ENCODE assay signal across 24 cellular contexts in genomic region chr14:92751819-92752218, GRCh38. TPM values are rescaled to one million over a fixed set of nuclear protein-coding genes. Genes with fewer than 3 reads are reported as not detected.
DNase-seq lines count a peak whose midpoint lies in the region; ATAC-seq and TF ChIP-seq lines count a peak whose summit lies in the region.
"Had no signal": no experiment of that assay in that cellular context is flagged by ENCODE, and none has a peak within 500 bp of the region (broad histone marks: within the 10 kb centered on the region; RNA-seq: fewer than 3 reads in every experiment).

No MANE protein-coding gene starts in this region.

- no peaks in the 10 kb centered on the region for H3K27me3 ChIP-seq in cardiac muscle cell
- no peaks in the 10 kb centered on the region for H3K27me3 ChIP-seq in mesendoderm (ENCODE audit: insufficient read depth, low read length, poor library complexity)

- peaks cover 3% of the 10 kb centered on the region for H3K79me2 ChIP-seq in mesendoderm (ENCODE audit: control insufficient read depth, insufficient read depth, low read length)

- H3K36me3 ChIP-seq in cardiac muscle cell (no peaks in the 10 kb centered on the region), mesendoderm (ENCODE audit: control insufficient read depth, insufficient read depth, low read length) (no peaks in the 10 kb centered on the region)
- H3K36me3 ChIP-seq: spleen had no signal

- peak overlapping the region; percentile 71 for H3K27ac ChIP-seq in cardiac muscle cell
- no peak overlapping the region for H3K27ac ChIP-seq in mesendoderm (ENCODE audit: low read depth, low read length)
- H3K27ac ChIP-seq: A549 had no signal

- no peak for TF ChIP-seq CTCF in cardiac muscle cell (IDR thresholded peaks at IDR 0.05; ENCODE audit: low read depth, low read length)
- TF ChIP-seq CTCF in GM12865 (IDR thresholded peaks at IDR 0.05; ENCODE audit: insufficient read depth, low read depth, low read length, missing control alignments), result no peak

- H4K8ac ChIP-seq in mesendoderm (ENCODE audit: low read depth, low read length), result no peak overlapping the region

- peak in 1 of 2 donors; percentile 22 for DNase-seq in cardiac muscle cell (ENCODE audit: low read depth in 1 of 2, low spot score in 1 of 2)
- no peak for DNase-seq in Right ventricle myocardium inferior (ENCODE audit: missing footprints)
- peak; percentile 52 for DNase-seq in GM12865 (ENCODE audit: low read depth)
- peak; percentile 20 for DNase-seq in NCI-H82 treated with DMSO at 0.1 percent for 48 hours (lab: John Stamatoyannopoulos, UW; ENCODE audit: unreplicated experiment)
- DNase-seq in mesendoderm, result peak; percentile 25
- DNase-seq in cerebellar cortex (ENCODE audit: low spot score), result no peak
- DNase-seq in kidney tubule cell (ENCODE audit: low spot score), result no peak
- DNase-seq in C1 segment of cervical spinal cord (lab: John Stamatoyannopoulos, UW), result no peak
- DNase-seq: activated CD4-positive, alpha-beta T cell treated with anti-CD3 and anti-CD28 coated beads, Interleukin-2, amount 10 ng/mL, durations not matched to agents 24 days and 14 days; activated gamma-delta T cell treated with Interleukin-2 at 50 U/mL for 16 hours; activated naive CD8-positive, alpha-beta T cell treated with anti-CD3 and anti-CD28 coated beads, Interleukin-2, amount 50 U/mL, for 24 hours; activated T-cell treated with anti-CD3 and anti-CD28 coated beads, Interleukin-2, amount 50 U/mL, for 24 hours; AML-193; DMS79; GF-D8; IMR-90; midbrain; naive thymus-derived CD4-positive, alpha-beta T cell; NCI-H1092 treated with DMSO at 0.1 percent for 48 hours; NCI-H187 treated with DMSO at 0.1 percent for 48 hours; NCI-H526 treated with DMSO at 0.1 percent for 48 hours; spleen; T-helper 2 cell had no signal

- intact Hi-C loops in Right ventricle myocardium inferior (cut with DNase I), result no loop called here

- H3K56ac ChIP-seq in mesendoderm (ENCODE audit: low read length), result no peak overlapping the region

- no peak overlapping the region for H3K18ac ChIP-seq in mesendoderm (ENCODE audit: low read length)

- no peak overlapping the region for H3K4me2 ChIP-seq in mesendoderm (ENCODE audit: low read length)
- H3K4me2 ChIP-seq: A549 had no signal

- no peaks in the 10 kb centered on the region for H3K9me3 ChIP-seq in cardiac muscle cell (ENCODE audit: low read depth)
- H3K9me3 ChIP-seq: A549 had no signal

- H2BK120ac ChIP-seq in mesendoderm (ENCODE audit: low read depth, low read length), result no peak overlapping the region

- WGBS in mesendoderm (ENCODE audit: extremely low coverage, insufficient coverage, low lambda C conversion rate), result no CpG with 5 or more reads among the region's 4 CpGs

- no peak overlapping the region for H4K5ac ChIP-seq in mesendoderm (ENCODE audit: low read length)

- ATAC-seq in Right ventricle myocardium inferior, result no peak
- ATAC-seq: A549; activated naive CD8-positive, alpha-beta T cell treated with anti-CD3 and anti-CD28 coated beads, Interleukin-2, amount 50 U/mL, for 24 hours; naive thymus-derived CD4-positive, alpha-beta T cell had no signal

- H2AK5ac ChIP-seq in mesendoderm (ENCODE audit: low read length), result no peak overlapping the region

- H3K4me3 ChIP-seq in cardiac muscle cell (no peak overlapping the region), GM12865 (ENCODE audit: low read depth, low read length) (no peak overlapping the region), mesendoderm (ENCODE audit: low read length) (no peak overlapping the region)
- H3K4me3 ChIP-seq: A549 had no signal

- no peak overlapping the region for H2BK5ac ChIP-seq in mesendoderm (ENCODE audit: low read length)

- H3K79me1 ChIP-seq in mesendoderm (ENCODE audit: low read length), result peaks cover 5% of the 10 kb centered on the region

- H3K4ac ChIP-seq in mesendoderm (ENCODE audit: low read depth, low read length), result no peak overlapping the region

- H3K23ac ChIP-seq in mesendoderm (ENCODE audit: low read length), result no peak overlapping the region

- H3K4me1 ChIP-seq in cardiac muscle cell (ENCODE audit: low read depth) (peaks cover 11% of the 10 kb centered on the region), mesendoderm (ENCODE audit: control insufficient read depth, low read depth, low read length) (peaks cover 3% of the 10 kb centered on the region)

- no peak overlapping the region for H3K9ac ChIP-seq in mesendoderm (ENCODE audit: low read length)

- no peak overlapping the region for H2BK15ac ChIP-seq in mesendoderm (replicated peaks; ENCODE audit: low read depth)

RNA-seq across cellular contexts. Expression of gene LGMN, which starts 3.4 kb away (rescaled TPM):
- total RNA-seq in cardiac muscle cell (243 and 244 TPM in 2 replicates), Right ventricle myocardium inferior (122 TPM)
- 205 and 275 TPM in 2 replicates for polyA plus RNA-seq in cardiac muscle cell
- polyA plus RNA-seq in mesendoderm (2013, experiment 1 of 2), result 37.8 TPM
- 38.3 TPM for polyA plus RNA-seq in mesendoderm (2013, experiment 2 of 2)

RNA-seq across cellular contexts. Expression of gene GOLGA5, which starts 42.3 kb away (rescaled TPM):
- total RNA-seq in cardiac muscle cell (21.8 and 22.4 TPM in 2 replicates), Right ventricle myocardium inferior (18.9 TPM)
- polyA plus RNA-seq in cardiac muscle cell, result 32.4 and 32.5 TPM in 2 replicates
- 28.7 TPM for polyA plus RNA-seq in mesendoderm (2013, experiment 1 of 2)
- 28.3 TPM for polyA plus RNA-seq in mesendoderm (2013, experiment 2 of 2)

Comparison
In these comparisons a context has a peak if more than half of its experiments do, and no peak if none do; other contexts are left out.
1. DNase-seq: peak in GM12865 (single experiment), NCI-H82 treated with DMSO at 0.1 percent for 48 hours (single experiment) and mesendoderm (single experiment); none in Right ventricle myocardium inferior (single experiment), cerebellar cortex (single experiment), kidney tubule cell (single experiment) and C1 segment of cervical spinal cord (0 of 14).